In genomic region chr17:52147431-52147830, GRCh38 we compare ENCODE assay signal across 15 cellular contexts.
A peak's percentile ranks its signal among the peaks of the same experiment; 100 is the strongest.
DNase-seq lines count a peak whose midpoint lies in the region; ATAC-seq, FAIRE-seq and TF ChIP-seq lines count a peak whose summit lies in the region.
"Had no signal": no experiment of that assay in that cellular context is flagged by ENCODE, and none has a peak within 500 bp of the region (broad histone marks: within the 10 kb centered on the region; RNA-seq: fewer than 3 reads in every experiment).

No MANE protein-coding gene starts in this region.

- H3K36me3 ChIP-seq in KMS-11 (ENCODE audit: insufficient read depth), result no peaks in the 10 kb centered on the region
- H3K36me3 ChIP-seq: gastrocnemius medialis, MG63 had no signal

- no peak overlapping the region for H3K4me3 ChIP-seq in KMS-11 (IDR thresholded peaks at IDR 0.05; ENCODE audit: insufficient read depth, low read depth, low read length)
- H3K4me3 ChIP-seq: gastrocnemius medialis, MG63 had no signal

- H3K4me1 ChIP-seq in KMS-11 (ENCODE audit: low read depth, poor library complexity, severe bottlenecking), result peaks cover 71% of the 10 kb centered on the region
- H3K4me1 ChIP-seq: gastrocnemius medialis had no signal

- DNase-seq in NCI-H2196 (lab: John Stamatoyannopoulos, UW; ENCODE audit: unreplicated experiment) (peak; percentile 12), NCI-H2196 treated with DMSO at 0.1 percent for 48 hours (lab: John Stamatoyannopoulos, UW; ENCODE audit: unreplicated experiment) (no peak), epithelial cell of prostate (ENCODE audit: low read depth, low spot score) (peak; percentile 68), GM19239 (ENCODE audit: insufficient read length, low spot score) (no peak)
- DNase-seq: COR-L47; gastrocnemius medialis; MG63; stimulated activated CD8-positive, alpha-beta memory T cell treated with anti-CD3 and anti-CD28 coated beads, Interleukin-4, amount 100 ng/mL, for 48 hours; T1000 had no signal

- peak overlapping the region; percentile 33 for H3K9ac ChIP-seq in KMS-11

- H3K27me3 ChIP-seq in KMS-11 (ENCODE audit: insufficient read depth, low read depth), result no peaks in the 10 kb centered on the region
- H3K27me3 ChIP-seq: gastrocnemius medialis had no signal

- no peak for FAIRE-seq in GM19239 (lab: Jason Lieb, UNC)
- FAIRE-seq: islet of Langerhans, RCC 7860 had no signal

- no peaks in the 10 kb centered on the region for H3K79me2 ChIP-seq in KMS-11 (ENCODE audit: insufficient read depth, low read depth)

- peak; percentile 55 for ATAC-seq in GM19463 (IDR thresholded peaks at IDR 0.05; ENCODE audit: unreplicated experiment)
- ATAC-seq in HG02623 (IDR thresholded peaks at IDR 0.05; ENCODE audit: unreplicated experiment), result no peak
- ATAC-seq in GM21619 (IDR thresholded peaks at IDR 0.05; ENCODE audit: unreplicated experiment), result no peak
- ATAC-seq: gastrocnemius medialis had no signal

- H3K27ac ChIP-seq in KMS-11 (peak overlapping the region; percentile 78), epithelial cell of prostate (peak overlapping the region; percentile 95)
- H3K27ac ChIP-seq: gastrocnemius medialis had no signal

- H2AFZ ChIP-seq in KMS-11 (ENCODE audit: low read depth), result peak overlapping the region; percentile 49

- TF ChIP-seq CTCF in KMS-11 (conservative IDR thresholded peaks at IDR 0.05; ENCODE audit: low read depth, low read length), result no peak

- H3K4me2 ChIP-seq in KMS-11, result peak overlapping the region; percentile 94

- no peaks in the 10 kb centered on the region for H4K20me1 ChIP-seq in KMS-11 (ENCODE audit: insufficient read depth)

Comparison
In these comparisons a context has a peak if more than half of its experiments do, and no peak if none do; other contexts are left out.
1. DNase-seq: peak in NCI-H2196 (single experiment) and epithelial cell of prostate (single experiment); none in NCI-H2196 treated with DMSO at 0.1 percent for 48 hours (single experiment) and GM19239 (single experiment).